8 cellular contexts compared by ENCODE assay signal in the genomic region with DNA sequence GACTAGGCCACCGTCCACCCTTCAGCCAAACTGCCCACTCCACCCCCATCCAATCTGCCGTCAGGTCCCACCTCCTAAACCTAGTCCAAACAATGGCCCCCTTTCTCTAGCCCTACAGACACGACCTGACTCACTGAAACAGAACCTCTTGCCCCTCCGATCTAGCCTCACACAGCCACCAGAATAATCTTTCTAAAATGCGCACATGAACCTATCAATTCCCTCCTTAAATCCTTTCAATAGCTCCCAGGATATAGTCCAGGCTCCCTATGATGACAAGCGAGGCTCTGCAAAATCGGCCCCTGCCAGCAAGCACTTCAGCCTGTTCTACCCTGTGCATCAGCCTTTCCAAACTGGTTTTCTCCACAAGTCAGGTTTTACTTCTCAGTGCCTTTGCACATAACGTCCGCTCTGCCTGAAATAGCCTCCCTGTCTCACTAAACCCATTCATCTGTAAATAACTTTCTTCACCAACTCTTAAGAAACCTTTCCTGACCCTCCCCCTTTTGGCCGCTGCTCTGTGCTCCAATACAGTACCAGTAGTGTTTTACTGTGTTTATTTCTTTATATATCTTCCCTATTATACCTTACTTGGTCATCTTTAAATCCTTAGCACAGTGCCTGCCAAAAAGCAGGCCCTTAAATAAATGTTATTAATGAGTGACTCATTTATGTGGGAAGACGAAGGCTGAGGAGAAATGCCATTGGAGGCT. TPM values are rescaled to one million over a fixed set of nuclear protein-coding genes. Genes with fewer than 3 reads are reported as not detected.
DNase-seq lines count a peak whose midpoint lies in the region; ATAC-seq and TF ChIP-seq lines count a peak whose summit lies in the region.

No MANE protein-coding gene starts in this region.

- DNase-seq in AG04449 (ENCODE audit: low read depth, low spot score): peak; percentile 70
- no peak for DNase-seq in central memory CD8-positive, alpha-beta T cell (ENCODE audit: low spot score in 2 of 2)
- DNase-seq in memory B cell (ENCODE audit: low spot score in 2 of 2): no peak
- DNase-seq in aorta: no peak
- DNase-seq in stimulated activated CD4-positive, alpha-beta T cell treated with anti-CD3 and anti-CD28 coated beads, Interleukin-4, amount 100 ng/mL, for 24 hours: no peak
- DNase-seq in GOT3 (lab: John Stamatoyannopoulos, UW): no peak

- no peaks in the 10 kb centered on the region for H3K9me3 Mint-ChIP-seq in central memory CD8-positive, alpha-beta T cell
- H3K9me3 Mint-ChIP-seq in memory B cell: no peaks in the 10 kb centered on the region

- H3K27ac ChIP-seq in KMS-11 (no peak overlapping the region), aorta (ENCODE audit: low read depth in 1 of 2, low read length in 2 of 2) (peak overlapping the region; percentile 23 to 71)

- WGBS in aorta, 2 donors: 23 to 24% methylated on average over 11 of the region's 11 CpGs

- no peaks in the 10 kb centered on the region for H3K79me2 ChIP-seq in KMS-11 (ENCODE audit: insufficient read depth, low read depth)

- peak overlapping the region; percentile 17; the same call in 1 of the 2 replicates for H3K4me2 ChIP-seq in KMS-11

- H3K27me3 ChIP-seq in KMS-11 (ENCODE audit: insufficient read depth, low read depth) (no peaks in the 10 kb centered on the region), aorta (ENCODE audit: control insufficient read depth in 1 of 2, insufficient read depth in 2 of 2, low read length in 1 of 2) (no peaks in the 10 kb centered on the region)

- no peaks in the 10 kb centered on the region for H3K36me3 ChIP-seq in KMS-11 (ENCODE audit: insufficient read depth)
- H3K36me3 ChIP-seq in aorta (ENCODE audit: control insufficient read depth in 1 of 2, insufficient read depth in 2 of 2, low read length in 1 of 2): no peaks in the 10 kb centered on the region

- ATAC-seq in central memory CD8-positive, alpha-beta T cell (replicated peaks; ENCODE audit: extremely low read depth, poor library complexity, severe bottlenecking): no peak
- no peak for ATAC-seq in memory B cell (ENCODE audit: low read depth)
- peak; percentile 1 for ATAC-seq in aorta (ENCODE audit: low FRiP score)
- no peak for ATAC-seq in GM18498 (IDR thresholded peaks at IDR 0.05; ENCODE audit: unreplicated experiment)

- no peaks in the 10 kb centered on the region for H3K27me3 Mint-ChIP-seq in central memory CD8-positive, alpha-beta T cell
- no peaks in the 10 kb centered on the region for H3K27me3 Mint-ChIP-seq in memory B cell

- POLR2A ChIA-PET in AG04449 (lab: Yijun Ruan, JAX): interaction anchor here (0.6 to 0.8 kb wide), 2 partner anchors 8 to 11 kb away, joined by 3 to 4 read pairs; no protein-coding TSS in a partner anchor

- H4K20me1 ChIP-seq in KMS-11 (ENCODE audit: insufficient read depth): no peaks in the 10 kb centered on the region

- no peak overlapping the region; the same call in 1 of the 2 replicates for H3K9ac ChIP-seq in KMS-11

- H3K4me3 ChIP-seq in AG04449 (ENCODE audit: low read depth, low read length): peak overlapping the region; percentile 54
- no peak overlapping the region for H3K4me3 ChIP-seq in KMS-11 (IDR thresholded peaks at IDR 0.05; ENCODE audit: insufficient read depth, low read depth, low read length)
- H3K4me3 ChIP-seq in aorta (ENCODE audit: low read length in 2 of 2): no peak overlapping the region

- H2AFZ ChIP-seq in KMS-11 (ENCODE audit: low read depth): peak overlapping the region; percentile 27

- CTCF ChIA-PET in AG04449 (lab: Yijun Ruan, JAX): interaction anchor here (0.5 kb wide), 1 partner anchor 324 kb away, joined by 3 read pairs; no protein-coding TSS in a partner anchor

- no peak for TF ChIP-seq CTCF in AG04449 (IDR thresholded peaks at IDR 0.05; ENCODE audit: insufficient read depth, low read length, missing control alignments)
- TF ChIP-seq CTCF in KMS-11 (conservative IDR thresholded peaks at IDR 0.05; ENCODE audit: low read depth, low read length): no peak

- H3K9me3 ChIP-seq in aorta (ENCODE audit: control insufficient read depth, low read length): no peaks in the 10 kb centered on the region

- peaks cover 10% of the 10 kb centered on the region for H3K4me1 Mint-ChIP-seq in central memory CD8-positive, alpha-beta T cell
- peaks cover 7% of the 10 kb centered on the region for H3K4me1 Mint-ChIP-seq in memory B cell

- H3K4me1 ChIP-seq in KMS-11 (ENCODE audit: low read depth, poor library complexity, severe bottlenecking) (no peaks in the 10 kb centered on the region), aorta (ENCODE audit: control insufficient read depth in 1 of 2, insufficient read depth in 2 of 2, low read length in 2 of 2) (no peaks in the 10 kb centered on the region)

- no peaks in the 10 kb centered on the region for H3K36me3 Mint-ChIP-seq in central memory CD8-positive, alpha-beta T cell (ENCODE audit: insufficient read depth)
- peaks cover 2% of the 10 kb centered on the region for H3K36me3 Mint-ChIP-seq in memory B cell

- H3K27ac Mint-ChIP-seq in central memory CD8-positive, alpha-beta T cell (ENCODE audit: low read depth): peak overlapping the region; percentile 56
- H3K27ac Mint-ChIP-seq in memory B cell: peak overlapping the region; percentile 95

- intact Hi-C loops in aorta (cut with DNase I): no loop called here

- H3K4me3 Mint-ChIP-seq in central memory CD8-positive, alpha-beta T cell: peak overlapping the region; percentile 62
- H3K4me3 Mint-ChIP-seq in memory B cell: peak overlapping the region; percentile 71

RNA-seq across cellular contexts. Expression of gene CDC20, which starts 9.0 kb away (rescaled TPM):
- 1 to 10 TPM in 1 of 2 donors, under 1 TPM in 1; 0.68 to 1.1 TPM for total RNA-seq in aorta
- polyA plus RNA-seq in aorta: 1 to 10 TPM in 1 of 2 donors, under 1 TPM in 1; 0.36 to 1.0 TPM

RNA-seq across cellular contexts. Expression of gene MPL, which starts 12.1 kb away (rescaled TPM):
- under 1 TPM; 0.18 to 0.52 TPM for total RNA-seq in aorta
- polyA plus RNA-seq in aorta: under 1 TPM in 1 of 2 donors, not detected in 1; 0.20 TPM

RNA-seq across cellular contexts. Expression of gene ELOVL1, which starts 18.1 kb away (rescaled TPM):
- total RNA-seq in aorta: 10 to 100 TPM; 57.4 to 57.9 TPM
- polyA plus RNA-seq in aorta: 10 to 100 TPM; 27.8 to 60.5 TPM

RNA-seq across cellular contexts. Expression of gene MED8, which starts 39.9 kb away (rescaled TPM):
- total RNA-seq in aorta: 10 to 100 TPM; 32.6 to 34.9 TPM
- 10 to 100 TPM; 28.9 to 32.2 TPM for polyA plus RNA-seq in aorta

RNA-seq across cellular contexts. Expression of gene SZT2, which starts 39.9 kb away (rescaled TPM):
- total RNA-seq in aorta: 10 to 100 TPM; 70.6 to 91.5 TPM
- 10 to 100 TPM in 1 of 2 donors, 1 to 10 TPM in 1; 5.6 to 22.6 TPM for polyA plus RNA-seq in aorta
